30 cellular contexts compared by ENCODE assay signal in genomic region chr3:185647134-185647879, GRCh38.
DNase-seq lines count a peak whose midpoint lies in the region; ATAC-seq, FAIRE-seq and TF ChIP-seq lines count a peak whose summit lies in the region.
"Had no signal": no experiment of that assay in that cellular context is flagged by ENCODE, and none has a peak within 500 bp of the region (broad histone marks: within the 10 kb centered on the region; RNA-seq: fewer than 3 reads in every experiment).

No MANE protein-coding gene starts in this region.

- H3K4me3 ChIP-seq in OCI-LY3 (ENCODE audit: low read length) (peak overlapping the region; percentile 55), neuronal stem cell (ENCODE audit: low read length in 2 of 2) (no peak overlapping the region)
- H3K4me3 ChIP-seq: heart left ventricle, stomach, tibial nerve had no signal

- H3K4me1 Mint-ChIP-seq in endothelial cell (ENCODE audit: unreplicated experiment): peaks cover 3% of the 10 kb centered on the region
- H3K4me1 Mint-ChIP-seq: activated CD8-positive, alpha-beta memory T cell treated with anti-CD3 and anti-CD28 coated beads, Interleukin-2, amount 10 ng/mL, durations not matched to agents 7 days and 5 days had no signal

- no peak overlapping the region for H4K91ac ChIP-seq in neuronal stem cell (ENCODE audit: low read depth, low read length, poor library complexity)

- H3K18ac ChIP-seq in neuronal stem cell (ENCODE audit: low read length): peak overlapping the region; percentile 24

- peak overlapping the region; percentile 86 for H3K14ac ChIP-seq in neuronal stem cell (ENCODE audit: low read length)

- peaks cover 2% of the 10 kb centered on the region for H3K79me1 ChIP-seq in neuronal stem cell (ENCODE audit: low read depth, low read length)

- H3K4ac ChIP-seq in neuronal stem cell (ENCODE audit: low read length): no peak overlapping the region

- H3K9ac ChIP-seq in OCI-LY3 (ENCODE audit: low read length) (no peak overlapping the region), neuronal stem cell (ENCODE audit: low read depth, low read length, poor library complexity) (peak overlapping the region; percentile 24)
- H3K9ac ChIP-seq: parathyroid adenoma had no signal

- TF ChIP-seq CTCF in OCI-LY3 (IDR thresholded peaks at IDR 0.05; ENCODE audit: low read depth, low read length) (no peak), endothelial cell (IDR thresholded peaks at IDR 0.05; ENCODE audit: unreplicated experiment) (no peak)

- H3K27me3 ChIP-seq in OCI-LY3 (ENCODE audit: low read depth, low read length) (no peaks in the 10 kb centered on the region), neuronal stem cell (ENCODE audit: control insufficient read depth in 3 of 3, insufficient read depth in 3 of 3, low read depth in 1 of 3, low read length in 3 of 3) (no peaks in the 10 kb centered on the region)
- H3K27me3 ChIP-seq: heart left ventricle, tibial nerve had no signal

- FAIRE-seq in GM12892 (lab: Jason Lieb, UNC): no peak
- FAIRE-seq: H54 had no signal

- peaks cover 19% of the 10 kb centered on the region for H3K27me3 Mint-ChIP-seq in endothelial cell (ENCODE audit: unreplicated experiment)

- H3K36me3 Mint-ChIP-seq in endothelial cell (ENCODE audit: low read depth, unreplicated experiment): peaks cover 65% of the 10 kb centered on the region
- H3K36me3 Mint-ChIP-seq: activated CD8-positive, alpha-beta memory T cell treated with anti-CD3 and anti-CD28 coated beads, Interleukin-2, amount 10 ng/mL, durations not matched to agents 7 days and 5 days; naive thymus-derived CD4-positive, alpha-beta T cell had no signal

- H3K9me3 ChIP-seq in OCI-LY3 (ENCODE audit: insufficient read depth, low read length): no peaks in the 10 kb centered on the region
- H3K9me3 ChIP-seq in neuronal stem cell (replicated peaks in 1 of 2; ENCODE audit: control insufficient read depth in 2 of 2, insufficient read depth in 1 of 2, low read depth in 1 of 2, low read length in 2 of 2): peaks cover 0 to 3% of the 10 kb centered on the region in 2 donors
- H3K9me3 ChIP-seq: heart left ventricle, stomach, tibial nerve had no signal

- peak overlapping the region; percentile 42 for H3K4me3 Mint-ChIP-seq in endothelial cell (ENCODE audit: unreplicated experiment)
- H3K4me3 Mint-ChIP-seq: activated CD8-positive, alpha-beta memory T cell treated with anti-CD3 and anti-CD28 coated beads, Interleukin-2, amount 10 ng/mL, durations not matched to agents 7 days and 5 days; activated T-cell treated with anti-CD3 and anti-CD28 coated beads, Interleukin-2, amount 50 U/mL, for 72 hours; naive thymus-derived CD4-positive, alpha-beta T cell; T-helper 2 cell treated with Interferon-gamma antibody and Interleukin-4, amounts not matched to agents 5 μg/mL and 100 μg/mL, for 36 hours had no signal

- no peak for DNase-seq in endothelial cell (ENCODE audit: low spot score)
- no peak for DNase-seq in neuronal stem cell (ENCODE audit: low spot score)
- DNase-seq in NCI-H187 (lab: John Stamatoyannopoulos, UW): no peak
- DNase-seq in GM12892 (ENCODE audit: insufficient read length): no peak
- DNase-seq in glomerular visceral epithelial cell (ENCODE audit: extremely low spot score): no peak
- DNase-seq: activated CD4-positive, alpha-beta T cell treated with anti-CD3 and anti-CD28 coated beads, Interleukin-2, amount 50 U/mL, for 1 hour; activated CD8-positive, alpha-beta memory T cell treated with anti-CD3 and anti-CD28 coated beads, Interleukin-2, amount 10 ng/mL, durations not matched to agents 7 days and 5 days; activated naive CD4-positive, alpha-beta T cell treated with Interleukin-2 at 50 U/mL for 16 hours; activated T-cell treated with anti-CD3 and anti-CD28 coated beads, Interleukin-2, amount 50 U/mL, for 72 hours; amniotic stem cell; caudate nucleus; heart left ventricle; naive thymus-derived CD4-positive, alpha-beta T cell; NCI-H1048; NCI-H2029 treated with DMSO at 0.1 percent for 48 hours; NCI-H446; NCI-H82; OCI-M1; stimulated activated CD4-positive, alpha-beta T cell treated with anti-CD3 and anti-CD28 coated beads, Interleukin-15, amount 100 ng/mL, for 24 hours; stomach had no signal

- no peak overlapping the region for H2BK15ac ChIP-seq in neuronal stem cell (ENCODE audit: low read length)

- H3K79me2 ChIP-seq in OCI-LY3 (ENCODE audit: low read length): no peaks in the 10 kb centered on the region
- H3K79me2 ChIP-seq: parathyroid adenoma had no signal

- H2BK5ac ChIP-seq in neuronal stem cell (ENCODE audit: low read length): peak overlapping the region; percentile 58

- no peaks in the 10 kb centered on the region for H3K9me3 Mint-ChIP-seq in endothelial cell (ENCODE audit: unreplicated experiment)
- H3K9me3 Mint-ChIP-seq: activated T-cell treated with anti-CD3 and anti-CD28 coated beads, Interleukin-2, amount 50 U/mL, for 72 hours; naive thymus-derived CD4-positive, alpha-beta T cell; T-helper 2 cell treated with Interferon-gamma antibody and Interleukin-4, amounts not matched to agents 5 μg/mL and 100 μg/mL, for 36 hours had no signal

- H4K8ac ChIP-seq in neuronal stem cell (ENCODE audit: low read depth, low read length): peak overlapping the region; percentile 93

- WGBS in neuronal stem cell (ENCODE audit: extremely low coverage in 2 of 2, insufficient read length in 2 of 2, insufficient replicate concordance in 1 of 2), 2 donors: no CpG with 5 or more reads among the region's 19 CpGs

- no peak overlapping the region for H3K27ac Mint-ChIP-seq in endothelial cell (ENCODE audit: unreplicated experiment)
- H3K27ac Mint-ChIP-seq: activated CD8-positive, alpha-beta memory T cell treated with anti-CD3 and anti-CD28 coated beads, Interleukin-2, amount 10 ng/mL, durations not matched to agents 7 days and 5 days; activated T-cell treated with anti-CD3 and anti-CD28 coated beads, Interleukin-2, amount 50 U/mL, for 72 hours; naive thymus-derived CD4-positive, alpha-beta T cell; T-helper 2 cell treated with Interferon-gamma antibody and Interleukin-4, amounts not matched to agents 5 μg/mL and 100 μg/mL, for 36 hours had no signal

- H2AK5ac ChIP-seq in neuronal stem cell (ENCODE audit: low read depth, low read length): no peak overlapping the region

- H3K4me2 ChIP-seq in OCI-LY3 (ENCODE audit: low read length) (peak overlapping the region; percentile 72), neuronal stem cell (ENCODE audit: insufficient read depth, low read length, poor library complexity, severe bottlenecking) (no peak overlapping the region)

- TF ChIP-seq POLR2A in GM12892 (IDR thresholded peaks at IDR 0.05; ENCODE audit: low read depth, low read length): no peak

- H3K4me1 ChIP-seq in OCI-LY3 (ENCODE audit: low read length) (peaks cover 10% of the 10 kb centered on the region), neuronal stem cell (ENCODE audit: control insufficient read depth in 2 of 2, insufficient read depth in 1 of 2, low read depth in 1 of 2, low read length in 2 of 2) (peaks cover 0 to 22% of the 10 kb centered on the region in 2 donors)
- H3K4me1 ChIP-seq: parathyroid adenoma, stomach had no signal

- H2AFZ ChIP-seq in OCI-LY3 (ENCODE audit: low read depth, low read length): peak overlapping the region; percentile 63
- no peak overlapping the region for H2AFZ ChIP-seq in neuronal stem cell (ENCODE audit: low read length)
- H2AFZ ChIP-seq: parathyroid adenoma had no signal

- no peaks in the 10 kb centered on the region for H3K36me3 ChIP-seq in OCI-LY3 (replicated peaks; ENCODE audit: low read depth, low read length)
- H3K36me3 ChIP-seq in neuronal stem cell (replicated peaks in 1 of 2; ENCODE audit: control insufficient read depth in 2 of 2, insufficient read depth in 2 of 2, low read length in 2 of 2): peaks cover 50 to 97% of the 10 kb centered on the region in 2 donors

- H2BK120ac ChIP-seq in neuronal stem cell (ENCODE audit: low read depth, low read length): no peak overlapping the region

- ATAC-seq in GM19035 (IDR thresholded peaks at IDR 0.05; ENCODE audit: unreplicated experiment): peak; percentile 33
- no peak for ATAC-seq in HG02571 (IDR thresholded peaks at IDR 0.05; ENCODE audit: unreplicated experiment)
- ATAC-seq: activated CD8-positive, alpha-beta memory T cell treated with anti-CD3 and anti-CD28 coated beads, Interleukin-2, amount 10 ng/mL, durations not matched to agents 7 days and 5 days; activated T-cell treated with anti-CD3 and anti-CD28 coated beads, Interleukin-2, amount 50 U/mL, for 72 hours; heart left ventricle; naive thymus-derived CD4-positive, alpha-beta T cell; sciatic nerve; SK-N-SH treated with all-trans-retinoic acid at 6 μM for 48 hours had no signal

- no peak overlapping the region for H2BK12ac ChIP-seq in neuronal stem cell (ENCODE audit: low read length)

- H3K23ac ChIP-seq in neuronal stem cell (ENCODE audit: low read depth, low read length, poor library complexity): peak overlapping the region; percentile 85

- no peak overlapping the region for H3K27ac ChIP-seq in OCI-LY3 (ENCODE audit: low read length)
- H3K27ac ChIP-seq in neuronal stem cell (replicated peaks; ENCODE audit: low read length): no peak overlapping the region
- H3K27ac ChIP-seq: C4-2B, heart left ventricle, parathyroid adenoma, stomach had no signal

- no peaks in the 10 kb centered on the region for H4K20me1 ChIP-seq in OCI-LY3 (ENCODE audit: insufficient read depth, low read length)
